In genomic region chr2:71815701-71816100, GRCh38 we compare ENCODE assay signal across 35 cellular contexts.
"Had no signal": no experiment of that assay in that cellular context is flagged by ENCODE, and none has a peak within 500 bp of the region (broad histone marks: within the 10 kb centered on the region; RNA-seq: fewer than 3 reads in every experiment).

No MANE protein-coding gene starts in this region.

- H3K27me3 ChIP-seq: MG63 had no signal

- H3K4me3 ChIP-seq: MG63 had no signal

- H3K9me3 ChIP-seq: MG63 had no signal

- DNase-seq: Karpas-422, Kasumi-1, MG63, MM.1S, MV-4-11, NCI-H1048, NCI-H1092, NCI-H1092 treated with DMSO at 0.1 percent for 48 hours, NCI-H1105, NCI-H1105 treated with DMSO at 0.1 percent for 48 hours, NCI-H1417, NCI-H1417 treated with DMSO at 0.1 percent for 48 hours, NCI-H1436, NCI-H1436 treated with DMSO at 0.1 percent for 48 hours, NCI-H146, NCI-H1694, NCI-H1694 treated with DMSO at 0.1 percent for 48 hours, NCI-H187, NCI-H187 treated with DMSO at 0.1 percent for 48 hours, NCI-H1930, NCI-H2029, NCI-H2029 treated with DMSO at 0.1 percent for 48 hours, NCI-H2081, NCI-H2081 treated with DMSO at 0.1 percent for 48 hours, NCI-H2107, NCI-H2171, NCI-H2171 treated with DMSO at 0.1 percent for 48 hours, NCI-H2227 treated with DMSO at 0.1 percent for 48 hours, NCI-H226, NCI-H345, NCI-H446, NCI-H446 treated with DMSO at 0.1 percent for 48 hours, NCI-H510A, NCI-H510A treated with DMSO at 0.1 percent for 48 hours, NCI-H524 had no signal

- H3K36me3 ChIP-seq: MG63 had no signal
